In genomic region chr7:122301858-122302745, GRCh38 we compare ENCODE assay signal across 21 cellular contexts. TPM values are rescaled to one million over a fixed set of nuclear protein-coding genes. Genes with fewer than 3 reads are reported as not detected.
DNase-seq lines count a peak whose midpoint lies in the region; ATAC-seq, FAIRE-seq and TF ChIP-seq lines count a peak whose summit lies in the region.
"Had no signal": no experiment of that assay in that cellular context is flagged by ENCODE, and none has a peak within 500 bp of the region (broad histone marks: within the 10 kb centered on the region; RNA-seq: fewer than 3 reads in every experiment).

No MANE protein-coding gene starts in this region.

- no peaks in the 10 kb centered on the region for H3K9me2 ChIP-seq in Karpas-422 (replicated peaks; ENCODE audit: insufficient read depth, low read length)

- peaks cover 13 to 79% of the 10 kb centered on the region in 2 experiments for H3K27me3 ChIP-seq in HepG2 (ENCODE audit: control insufficient read depth in 1 of 2, insufficient read depth in 2 of 2, low read length in 2 of 2)
- H3K27me3 ChIP-seq in right lobe of liver = peaks cover 32 to 66% of the 10 kb centered on the region in 2 donors
- peaks cover 41 to 80% (median 68%) of the 10 kb centered on the region in 4 experiments for H3K27me3 ChIP-seq in H1 (replicated peaks in 1 of 4; ENCODE audit: control insufficient read depth in 3 of 4, extremely low read depth in 1 of 4, insufficient read depth in 3 of 4, low read length in 3 of 4)
- H3K27me3 ChIP-seq in mesenchymal stem cell (ENCODE audit: control insufficient read depth in 1 of 2, insufficient read depth in 1 of 2, low read length in 2 of 2) = peaks cover 95 to 99% of the 10 kb centered on the region in 2 experiments
- peaks cover 99% of the 10 kb centered on the region for H3K27me3 ChIP-seq in lower lobe of right lung (ENCODE audit: low read depth)
- H3K27me3 ChIP-seq in Karpas-422 (ENCODE audit: low read length) = no peaks in the 10 kb centered on the region

- H2BK5ac ChIP-seq in H1 (ENCODE audit: low read depth, low read length) = 0 out of 2 replicates have a peak overlapping the region, but pooled peaks have one; percentile 41
- no peak overlapping the region for H2BK5ac ChIP-seq in mesenchymal stem cell (ENCODE audit: low read depth, low read length, poor library complexity, severe bottlenecking)

- TF ChIP-seq POLR2A in HepG2 (IDR thresholded peaks at IDR 0.05; ENCODE audit: insufficient read depth in 1 of 2, low read depth in 2 of 2, low read length in 2 of 2) = no peak
- TF ChIP-seq POLR2A in right lobe of liver (IDR thresholded peaks at IDR 0.05) = no peak
- TF ChIP-seq POLR2A in H1 (IDR thresholded peaks at IDR 0.05; ENCODE audit: control extremely low read depth in 1 of 2, low read depth in 2 of 2, low read length in 2 of 2) = no peak

- H3K79me2 ChIP-seq in HepG2 (ENCODE audit: insufficient read depth, low read length) = no peaks in the 10 kb centered on the region
- no peaks in the 10 kb centered on the region for H3K79me2 ChIP-seq in H1 (ENCODE audit: control insufficient read depth in 1 of 2, insufficient read depth in 2 of 2, low read length in 2 of 2)
- no peaks in the 10 kb centered on the region for H3K79me2 ChIP-seq in Karpas-422 (ENCODE audit: low read length)

- in situ Hi-C loops in HepG2 (cut with HindIII; ENCODE audit: extremely low pct_ligation_motif_present, low pct_unique_long_range_greater_than_20kb) = no loop called here

- H3K23ac ChIP-seq in H1 (ENCODE audit: insufficient read length) (no peak overlapping the region), mesenchymal stem cell (ENCODE audit: low read length in 2 of 2) (peak overlapping the region in 1 of 2 experiments; percentile 72)

- H2BK15ac ChIP-seq in H1 (ENCODE audit: low read length) (peak overlapping the region; percentile 89; the same call in 1 of the 2 replicates), mesenchymal stem cell (ENCODE audit: low read depth, poor library complexity, severe bottlenecking) (peak overlapping the region; percentile 68)

- no peak overlapping the region for H3K56ac ChIP-seq in H1 (replicated peaks; ENCODE audit: insufficient read length, low read depth, low read length)

- H3K9ac ChIP-seq in HepG2 (ENCODE audit: insufficient read depth, low read depth, low read length) (no peak overlapping the region), H1 (replicated peaks in 1 of 4; ENCODE audit: extremely low read depth in 1 of 4, low read depth in 3 of 4, low read length in 3 of 4) (no peak overlapping the region), mesenchymal stem cell (ENCODE audit: low read length) (no peak overlapping the region), Karpas-422 (ENCODE audit: low read length) (no peak overlapping the region)

- TF ChIP-seq EP300 in HepG2 (IDR thresholded peaks at IDR 0.05; ENCODE audit: low read depth in 2 of 2, low read length in 2 of 2) (no peak), HepG2 (CRISPR knock-in tag; IDR thresholded peaks at IDR 0.05; ENCODE audit: borderline replicate concordance) (no peak), H1 (IDR thresholded peaks at IDR 0.05; ENCODE audit: borderline replicate concordance in 1 of 2, low read depth in 2 of 2, low read length in 2 of 2) (no peak)

- no peak overlapping the region for H4K8ac ChIP-seq in H1 (ENCODE audit: extremely low read depth, insufficient read depth, low read length)
- no peak overlapping the region for H4K8ac ChIP-seq in mesenchymal stem cell (ENCODE audit: low read length)

- H2AK5ac ChIP-seq in H1 (ENCODE audit: low read depth, low read length) (no peak overlapping the region; the same call in 1 of the 2 replicates), mesenchymal stem cell (ENCODE audit: low read length, severe bottlenecking) (no peak overlapping the region)

- no peaks in the 10 kb centered on the region for H3K36me3 ChIP-seq in HepG2 (replicated peaks in 1 of 2; ENCODE audit: control insufficient read depth in 1 of 2, insufficient read depth in 2 of 2, low read length in 2 of 2)
- H3K36me3 ChIP-seq in right lobe of liver = no peaks in the 10 kb centered on the region
- peaks cover 0 to 24% (median 2%) of the 10 kb centered on the region in 4 experiments; a peak in 2 of 8 replicates for H3K36me3 ChIP-seq in H1 (ENCODE audit: control insufficient read depth in 2 of 4, insufficient read depth in 4 of 4, low read length in 3 of 4)
- H3K36me3 ChIP-seq in mesenchymal stem cell (ENCODE audit: control insufficient read depth in 1 of 2, insufficient read depth in 2 of 2, low read depth in 1 of 2, low read length in 2 of 2) = no peaks in the 10 kb centered on the region
- no peaks in the 10 kb centered on the region for H3K36me3 ChIP-seq in lower lobe of right lung
- no peaks in the 10 kb centered on the region for H3K36me3 ChIP-seq in Karpas-422 (ENCODE audit: insufficient read depth, low read length)
- H3K36me3 ChIP-seq: brain microvascular endothelial cell, spleen had no signal

- no peak for TF ChIP-seq RAD21 in HepG2 (CRISPR knock-in tag; IDR thresholded peaks at IDR 0.05)
- TF ChIP-seq RAD21 in H1 (IDR thresholded peaks at IDR 0.05 in 1 of 2, conservative IDR thresholded peaks at IDR 0.05 in 1 of 2; ENCODE audit: low read depth in 2 of 2, low read length in 2 of 2) = no peak

- H3K4me2 ChIP-seq in HepG2 (ENCODE audit: low read depth, low read length) (peak overlapping the region; percentile 27; the same call in 1 of the 2 replicates), H1 (ENCODE audit: insufficient read depth in 1 of 2, low read depth in 2 of 2, low read length in 2 of 2) (peak overlapping the region; percentile 62 to 100), mesenchymal stem cell (ENCODE audit: low read length, poor library complexity, severe bottlenecking) (no peak overlapping the region), Karpas-422 (ENCODE audit: low read depth, low read length, poor library complexity, severe bottlenecking) (no peak overlapping the region)

- no peak overlapping the region for H3K27ac ChIP-seq in HepG2 (ENCODE audit: extremely low read length, insufficient read depth, low read length)
- no peak overlapping the region for H3K27ac ChIP-seq in right lobe of liver
- H3K27ac ChIP-seq in H1 (ENCODE audit: low read depth, low read length) = no peak overlapping the region
- no peak overlapping the region for H3K27ac ChIP-seq in mesenchymal stem cell (ENCODE audit: low read length, poor library complexity, severe bottlenecking)
- H3K27ac ChIP-seq in lower lobe of right lung = no peak overlapping the region
- H3K27ac ChIP-seq in Karpas-422 (ENCODE audit: low read length) = no peak overlapping the region
- H3K27ac ChIP-seq: brain microvascular endothelial cell, spleen had no signal

- H3K18ac ChIP-seq in H1 (ENCODE audit: extremely low read depth, low read length) (0 out of 2 replicates have a peak overlapping the region, but pooled peaks have one; percentile 16), mesenchymal stem cell (ENCODE audit: low read depth in 1 of 2, low read length in 2 of 2) (no peak overlapping the region)

- H4K20me1 ChIP-seq in HepG2 (ENCODE audit: insufficient read depth, low read length) (no peaks in the 10 kb centered on the region), H1 (replicated peaks in 1 of 2; ENCODE audit: control insufficient read depth in 1 of 2, insufficient read depth in 2 of 2, low read length in 2 of 2) (peaks cover 0 to 3% of the 10 kb centered on the region in 2 experiments), Karpas-422 (ENCODE audit: insufficient read depth, low read depth, low read length) (no peaks in the 10 kb centered on the region)

- no peak overlapping the region for H3K4me3 ChIP-seq in HepG2 (replicated peaks in 1 of 3; ENCODE audit: insufficient read depth in 1 of 3, low read depth in 2 of 3, low read length in 3 of 3)
- H3K4me3 ChIP-seq in right lobe of liver = no peak overlapping the region
- H3K4me3 ChIP-seq in H1 (ENCODE audit: extremely low read depth in 1 of 4, insufficient read depth in 2 of 4, low read depth in 3 of 4, low read length in 4 of 4) = peak overlapping the region; percentile 58 to 84 (median 70); a peak in 5 of 8 replicates
- no peak overlapping the region for H3K4me3 ChIP-seq in mesenchymal stem cell (ENCODE audit: insufficient read depth in 1 of 2, low read depth in 1 of 2, low read length in 2 of 2)
- no peak overlapping the region for H3K4me3 ChIP-seq in lower lobe of right lung
- H3K4me3 ChIP-seq in Karpas-422 (ENCODE audit: low read length) = no peak overlapping the region
- H3K4me3 ChIP-seq: spleen had no signal

- H3K4me1 ChIP-seq in HepG2 (ENCODE audit: insufficient read depth, low read length) (peaks cover 15% of the 10 kb centered on the region), right lobe of liver (peaks cover 0 to 27% (median 10%) of the 10 kb centered on the region in 4 donors), H1 (replicated peaks in 1 of 4; ENCODE audit: control insufficient read depth in 3 of 4, insufficient read depth in 4 of 4, low read length in 3 of 4) (peaks cover 3 to 36% (median 15%) of the 10 kb centered on the region in 4 experiments), mesenchymal stem cell (ENCODE audit: control insufficient read depth, insufficient read depth, low read depth, low read length) (peaks cover 40% of the 10 kb centered on the region), lower lobe of right lung (peaks cover 33% of the 10 kb centered on the region), Karpas-422 (ENCODE audit: low read length) (no peaks in the 10 kb centered on the region)

- H2BK12ac ChIP-seq in H1 (ENCODE audit: low read depth, low read length) = peak overlapping the region; percentile 92; the same call in 1 of the 2 replicates
- no peak overlapping the region for H2BK12ac ChIP-seq in mesenchymal stem cell (ENCODE audit: low read length in 2 of 2)

- H3K9me3 ChIP-seq in HepG2 (ENCODE audit: low read length) (no peaks in the 10 kb centered on the region), right lobe of liver (no peaks in the 10 kb centered on the region), H1 (ENCODE audit: insufficient read depth in 2 of 2, low read depth in 1 of 2, low read length in 1 of 2) (no peaks in the 10 kb centered on the region), mesenchymal stem cell (ENCODE audit: control insufficient read depth, low read length) (no peaks in the 10 kb centered on the region), lower lobe of right lung (no peaks in the 10 kb centered on the region), Karpas-422 (ENCODE audit: low read length) (no peaks in the 10 kb centered on the region)

- H4K91ac ChIP-seq in H1 (replicated peaks; ENCODE audit: insufficient read length, low read length) = no peak overlapping the region
- H4K91ac ChIP-seq in mesenchymal stem cell (ENCODE audit: low read length) = no peak overlapping the region

- FAIRE-seq in HepG2 (lab: Jason Lieb, UNC) (no peak), H1 (lab: Jason Lieb, UNC) (no peak)
- FAIRE-seq: urothelium cell line had no signal

- CTCF ChIA-PET in HepG2 (lab: Yijun Ruan, JAX; ENCODE audit: low intra/inter-chr PET ratio, low total read pairs) (no interaction called here), H1 (lab: Charles Lee; ENCODE audit: partially characterized antibody) (interaction anchor here (0.9 to 3.1 kb wide), 3 partner anchors 79 to 226 kb away, joined by 3 to 15 read pairs (median 3); no protein-coding TSS in a partner anchor)

- no peak for DNase-seq in HepG2 (ENCODE audit: low spot score)
- no peak for DNase-seq in right lobe of liver
- peak in 1 of 2 experiments; percentile 72 for DNase-seq in H1 (ENCODE audit: low read depth in 1 of 2, low spot score in 2 of 2)
- DNase-seq in mesenchymal stem cell = no peak
- DNase-seq in lower lobe of right lung = no peak
- DNase-seq in Karpas-422 = no peak
- DNase-seq in NCI-H2196 treated with DMSO at 0.1 percent for 48 hours (lab: John Stamatoyannopoulos, UW; ENCODE audit: unreplicated experiment) = no peak
- DNase-seq: activated CD4-positive, alpha-beta T cell treated with anti-CD3 and anti-CD28 coated beads for 48 hours; activated T-cell treated with anti-CD3 and anti-CD28 coated beads for 4 hours; brain microvascular endothelial cell; CD4-positive, alpha-beta T cell; DND-41; Kasumi-1; NCI-H1694 treated with DMSO at 0.1 percent for 48 hours; NCI-H446; SHP77 treated with DMSO at 0.1 percent for 48 hours; spleen; T1000 had no signal

- H3K4ac ChIP-seq in H1 (replicated peaks; ENCODE audit: insufficient read length, low read depth, low read length) (no peak overlapping the region), mesenchymal stem cell (ENCODE audit: low read depth in 1 of 2, low read length in 2 of 2) (no peak overlapping the region)

- H3K79me1 ChIP-seq in H1 (ENCODE audit: low read depth, low read length) (no peaks in the 10 kb centered on the region), mesenchymal stem cell (replicated peaks; ENCODE audit: low read length, poor library complexity, severe bottlenecking) (no peaks in the 10 kb centered on the region)

- H2BK120ac ChIP-seq in H1 (replicated peaks; ENCODE audit: low read depth, low read length) (no peak overlapping the region), mesenchymal stem cell (ENCODE audit: low read depth, low read length) (no peak overlapping the region)

- H2BK20ac ChIP-seq in H1 (ENCODE audit: low read length) = 0 out of 2 replicates have a peak overlapping the region, but pooled peaks have one; percentile 9

- TF ChIP-seq CTCF in HepG2 (CRISPR knock-in tag; IDR thresholded peaks at IDR 0.05) (no peak), right lobe of liver (IDR thresholded peaks at IDR 0.05) (no peak), H1 (IDR thresholded peaks at IDR 0.05; ENCODE audit: control extremely low read depth in 1 of 3, insufficient read depth in 1 of 3, low read depth in 1 of 3, low read length in 3 of 3) (no peak), lower lobe of right lung (IDR thresholded peaks at IDR 0.05) (no peak)

- peaks cover 40% of the 10 kb centered on the region; the same call in 1 of the 2 replicates for H3K23me2 ChIP-seq in H1 (ENCODE audit: low read depth, low read length)

- ATAC-seq in HepG2 (no peak), right lobe of liver (no peak), HG02870 (IDR thresholded peaks at IDR 0.05; ENCODE audit: unreplicated experiment) (no peak), lower lobe of right lung (no peak)
- ATAC-seq: esophagus mucosa had no signal

- intact Hi-C loops in HepG2 (cut with micrococcal nuclease; ENCODE audit: unreplicated experiment) (loop anchor here (5.0 kb wide), 1 partner anchor 230 kb away; no protein-coding TSS in a partner anchor), right lobe of liver (cut with DNase I) (no loop called here), lower lobe of right lung (cut with DNase I) (no loop called here)

- WGBS in HepG2 (ENCODE audit: low lambda C conversion rate) = 11% methylated on average over 13 of the region's 35 CpGs
- 17% methylated on average over 13 of the region's 35 CpGs for WGBS in right lobe of liver (ENCODE audit: insufficient coverage, low coverage, low lambda C conversion rate, missing lambda C conversion rate)
- WGBS in H1 (ENCODE audit: extremely low coverage in 1 of 2, insufficient coverage in 1 of 2, insufficient read length in 1 of 2, insufficient replicate concordance in 2 of 2, low coverage in 1 of 2, low lambda C conversion rate in 2 of 2, missing lambda C conversion rate in 1 of 2), 2 experiments = 13% methylated on average over 35 of the region's 35 CpGs; no CpG with 5 or more reads in 1 of the 2 experiments
- 8% methylated on average over 35 of the region's 35 CpGs for WGBS in mesenchymal stem cell

- no TSS peak for BruUV-seq in HepG2 (replicated peaks; lab: Mats Ljungman, UMichigan)

- H2AFZ ChIP-seq in HepG2 (ENCODE audit: low read length) (no peak overlapping the region), H1 (ENCODE audit: low read length) (no peak overlapping the region), mesenchymal stem cell (ENCODE audit: low read depth, low read length) (no peak overlapping the region), Karpas-422 (ENCODE audit: low read length) (no peak overlapping the region)

- H4K5ac ChIP-seq in H1 (ENCODE audit: insufficient read length, low read depth, low read length) = no peak overlapping the region

- H3K14ac ChIP-seq in H1 (ENCODE audit: insufficient read length) = no peak overlapping the region
- no peak overlapping the region for H3K14ac ChIP-seq in mesenchymal stem cell (ENCODE audit: low read length in 2 of 2)

- POLR2A ChIA-PET in HepG2 (lab: Yijun Ruan, JAX) (no interaction called here), H1 (lab: Charles Lee; ENCODE audit: partially characterized antibody) (interaction anchor here (0.9 to 2.2 kb wide), 4 partner anchors 8 to 20 kb away, joined by 3 to 15 read pairs (median 4); no protein-coding TSS in a partner anchor)

RNA-seq across cellular contexts. Expression of gene FEZF1, which starts 2.4 kb away (rescaled TPM):
- total RNA-seq in HepG2 (2016; rRNA removed; fragmentation: Illumina TruSeq; extraction: Trizol) (not detected in 2 replicates), right lobe of liver (not detected), lower lobe of right lung (not detected)
- not detected in 2 replicates for total RNA-seq in HepG2 (2016; cell fraction: cytosol; rRNA removed; fragmentation: Illumina TruSeq; extraction: Trizol; ENCODE audit: low read depth)
- not detected in 2 replicates for total RNA-seq in HepG2 (2016; cell fraction: insoluble cytoplasmic fraction; rRNA removed; fragmentation: Illumina TruSeq; extraction: Trizol)
- total RNA-seq in HepG2 (2016; cell fraction: membrane; rRNA removed; fragmentation: Illumina TruSeq; extraction: Trizol) = not detected in 2 replicates
- total RNA-seq in HepG2 (2016; cell fraction: nucleus; rRNA removed; fragmentation: Illumina TruSeq; extraction: Trizol) = not detected in 2 replicates
- polyA plus RNA-seq in HepG2 (2011; rRNA removed) (not detected in 2 replicates), H1 (2011; rRNA removed) (12.7 and 15.7 TPM in 2 replicates)
- polyA plus RNA-seq in HepG2 (2011; cell fraction: cytosol; rRNA removed) = not detected in 2 replicates
- not detected in 2 replicates for polyA plus RNA-seq in HepG2 (2011; cell fraction: nucleus; rRNA removed)
- polyA plus RNA-seq in HepG2 (2012) = not detected in 2 replicates
- polyA plus RNA-seq in HepG2 (2016; cell fraction: cytosol; fragmentation: Illumina TruSeq; extraction: Trizol; ENCODE audit: low read depth) = not detected in 2 replicates
- polyA plus RNA-seq in HepG2 (2016; cell fraction: insoluble cytoplasmic fraction; fragmentation: Illumina TruSeq; extraction: Trizol; ENCODE audit: low read depth) = not detected in 2 replicates
- not detected in 2 replicates for polyA plus RNA-seq in HepG2 (2016; cell fraction: membrane; fragmentation: Illumina TruSeq; extraction: Trizol; ENCODE audit: low read depth)
- not detected in 2 replicates for polyA plus RNA-seq in HepG2 (2016; cell fraction: nucleus; fragmentation: Illumina TruSeq; extraction: Trizol; ENCODE audit: insufficient read depth, low read depth)
- polyA minus RNA-seq in HepG2 (2011; rRNA and poly(A)+ RNA removed; ENCODE audit: low replicate concordance) = not detected in 2 replicates
- not detected in 2 replicates for polyA minus RNA-seq in HepG2 (2011; cell fraction: cytosol; rRNA and poly(A)+ RNA removed)
- polyA minus RNA-seq in HepG2 (2011; cell fraction: nucleus; rRNA and poly(A)+ RNA removed) = not detected in 2 replicates
- total RNA-seq in H1 (2021; fragmentation: NEBNext Ultra II Directional; extraction: Animal tissue kit (Norgen Biotek cat#: 25700)) = 10.6 and 12.9 TPM in 2 replicates
- 12.5 TPM for polyA plus RNA-seq in H1 (2011; cell fraction: cytosol; rRNA removed)
- 15.2 TPM for polyA plus RNA-seq in H1 (2011; cell fraction: nucleus; rRNA removed)
- 11.3 to 14.4 TPM (median 12.0 TPM) in 4 replicates for polyA plus RNA-seq in H1 (2012, experiment 1 of 2)
- polyA plus RNA-seq in H1 (2012, experiment 2 of 2) = 10.3 TPM
- polyA plus RNA-seq in H1 (2013, experiment 1 of 2) = 3.6 TPM
- polyA plus RNA-seq in H1 (2013, experiment 2 of 2) = 3.5 TPM
- polyA minus RNA-seq in H1 (2011; rRNA and poly(A)+ RNA removed) = 5.4 and 6.3 TPM in 2 replicates
- 16.6 TPM for polyA minus RNA-seq in H1 (2011; cell fraction: cytosol; rRNA and poly(A)+ RNA removed)
- 12.4 TPM for polyA minus RNA-seq in H1 (2011; cell fraction: nucleus; rRNA and poly(A)+ RNA removed)
- polyA plus RNA-seq in mesenchymal stem cell (2013, experiment 1 of 2) = not detected
- not detected for polyA plus RNA-seq in mesenchymal stem cell (2013, experiment 2 of 2)
- not detected in 2 replicates for total RNA-seq in Karpas-422 (2014; rRNA removed; shearing (Covaris generic); ENCODE audit: low replicate concordance)
- total RNA-seq: CD4-positive, alpha-beta T cell; esophagus mucosa; spleen had no signal

Comparison
In these comparisons a context has a peak if more than half of its experiments do, and no peak if none do; other contexts are left out.
1. H3K4me2 ChIP-seq: peak in HepG2 (single experiment) and H1 (2 of 2); none in mesenchymal stem cell (single experiment) and Karpas-422 (single experiment).
2. H3K4me3 ChIP-seq: peak in H1 (4 of 4); none in HepG2 (0 of 3), right lobe of liver (0 of 3), mesenchymal stem cell (0 of 2), lower lobe of right lung (single experiment) and Karpas-422 (single experiment).
3. RNA of gene FEZF1, which starts 2.4 kb away (total RNA-seq): 10.6 to 12.9 TPM in H1; not detected in HepG2, not detected in right lobe of liver, not detected in lower lobe of right lung (single experiment) and not detected in Karpas-422; every median in the first group is over 10 times any median in the second.
4. Of the 41 proteins assayed by ChIP-seq in both HepG2 and H1: peak only in HepG2: none; only in H1: ASH2L, CREB1, EZH2, MAX, RNF2 and SUZ12; in both: none; in neither: 34; mixed calls (peak in some experiments, not most) for 1.